8 cellular contexts compared by ENCODE assay signal in the genomic region with DNA sequence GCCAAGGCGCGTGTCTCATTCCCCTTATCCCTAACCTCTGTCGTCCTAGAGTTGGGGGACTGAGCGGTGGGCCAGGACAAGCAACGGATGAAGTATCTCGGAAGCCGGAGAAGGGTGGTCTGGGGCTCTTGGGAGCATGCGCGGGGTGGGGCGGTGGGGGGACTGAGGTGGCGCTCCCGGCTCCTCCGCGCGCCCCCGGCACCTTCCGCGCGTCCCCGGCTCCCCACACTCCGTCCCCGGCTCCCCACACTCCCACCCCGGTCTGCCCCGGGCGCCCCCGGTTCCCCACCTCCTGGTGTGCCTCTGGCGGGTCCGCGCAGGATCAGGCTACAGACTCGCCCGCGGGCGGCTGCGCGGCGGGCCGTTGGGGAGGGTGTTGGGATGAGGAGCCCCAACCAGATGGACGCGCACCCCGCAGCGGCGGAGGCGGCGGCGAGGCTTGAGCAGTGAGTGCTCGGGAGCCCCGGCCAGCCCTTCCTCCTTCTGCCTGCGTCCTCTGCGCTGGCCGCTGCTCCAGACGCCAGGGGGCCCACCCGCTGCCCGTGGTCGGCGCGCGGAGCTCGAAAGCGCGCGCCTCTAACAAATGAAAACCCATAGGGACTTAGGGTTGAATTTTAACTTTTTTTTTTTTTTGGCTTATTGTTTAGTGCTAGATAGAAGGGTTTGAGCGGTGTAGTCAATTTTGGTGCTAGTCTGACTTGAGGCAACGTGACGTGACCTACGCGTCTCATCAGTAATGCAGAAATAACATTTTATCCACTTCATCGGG. TPM values are rescaled to one million over a fixed set of nuclear protein-coding genes. Genes with fewer than 3 reads are reported as not detected.
DNase-seq lines count a peak whose midpoint lies in the region; ATAC-seq and TF ChIP-seq lines count a peak whose summit lies in the region.

No MANE protein-coding gene starts in this region.

- no peak for ATAC-seq in GM18868 (IDR thresholded peaks at IDR 0.05; ENCODE audit: unreplicated experiment)
- ATAC-seq in GM18498 (IDR thresholded peaks at IDR 0.05; ENCODE audit: unreplicated experiment) = no peak
- ATAC-seq in HG03039 (IDR thresholded peaks at IDR 0.05; ENCODE audit: unreplicated experiment) = no peak

- no peak for TF ChIP-seq POLR2A in stomach (IDR thresholded peaks at IDR 0.05)

- no peaks in the 10 kb centered on the region for H3K79me2 ChIP-seq in Karpas-422 (ENCODE audit: low read length)

- WGBS in stomach, 5 donors = 3 to 6% (median 5%) methylated on average over 42 to 67 of the region's 67 CpGs

- H3K27me3 ChIP-seq in Karpas-422 (ENCODE audit: low read length) (0 out of 2 replicates have a peak, but pooled peaks cover 3% of the 10 kb centered on the region), stomach (peaks cover 0 to 39% (median 28%) of the 10 kb centered on the region in 3 donors)

- DNase-seq in ELR (ENCODE audit: low read depth) (peak; percentile 43), Karpas-422 (peak; percentile 59), astrocyte of the spinal cord (ENCODE audit: low read depth, low spot score) (peak; percentile 22), iPS-NIHi11 (ENCODE audit: low spot score) (peak; percentile 80), stomach (peak; percentile 30)

- TF ChIP-seq CTCF in astrocyte of the spinal cord (IDR thresholded peaks at IDR 0.05; ENCODE audit: low read depth, low read length) (peak; percentile 47), stomach (IDR thresholded peaks at IDR 0.05) (peak in 3 of 7 experiments; percentile 20 to 50 (median 31))

- peak overlapping the region; percentile 54 for H3K9ac ChIP-seq in Karpas-422 (ENCODE audit: low read length)

- intact Hi-C loops in stomach (cut with DNase I; ENCODE audit: low total_unique reads) = no loop called here

- no peaks in the 10 kb centered on the region for H3K9me2 ChIP-seq in Karpas-422 (replicated peaks; ENCODE audit: insufficient read depth, low read length)

- in situ Hi-C loops in astrocyte of the spinal cord (cut with HindIII; ENCODE audit: low sequenced_read_pairs) = no loop called here

- H2AFZ ChIP-seq in Karpas-422 (ENCODE audit: low read length) = no peak overlapping the region

- H3K4me2 ChIP-seq in Karpas-422 (ENCODE audit: low read depth, low read length, poor library complexity, severe bottlenecking) = peak overlapping the region; percentile 75

- no peak for TF ChIP-seq EP300 in stomach (IDR thresholded peaks at IDR 0.05)

- H3K4me1 ChIP-seq in Karpas-422 (ENCODE audit: low read length) (peaks cover 10% of the 10 kb centered on the region), stomach (peaks cover 0 to 23% (median 11%) of the 10 kb centered on the region in 4 donors)

- H3K9me3 ChIP-seq in Karpas-422 (ENCODE audit: low read length) (no peaks in the 10 kb centered on the region), stomach (peaks cover 0 to 4% (median 0%) of the 10 kb centered on the region in 4 donors)

- H3K27ac ChIP-seq in Karpas-422 (ENCODE audit: low read length) = no peak overlapping the region
- peak overlapping the region in 2 of 5 donors; percentile 63 to 74 for H3K27ac ChIP-seq in stomach

- no peaks in the 10 kb centered on the region for H3K36me3 ChIP-seq in Karpas-422 (ENCODE audit: insufficient read depth, low read length)
- no peaks in the 10 kb centered on the region for H3K36me3 ChIP-seq in stomach

- H4K20me1 ChIP-seq in Karpas-422 (ENCODE audit: insufficient read depth, low read depth, low read length) = no peaks in the 10 kb centered on the region

- H3K4me3 ChIP-seq in Karpas-422 (ENCODE audit: low read length) (peak overlapping the region; percentile 60), astrocyte of the spinal cord (ENCODE audit: low read depth, low read length) (peak overlapping the region; percentile 29), stomach (peak overlapping the region; percentile 38 to 51 (median 44))

RNA-seq across cellular contexts. Expression of a gene that starts 5.6 kb away (rescaled TPM):
- 6.8 and 7.1 TPM in 2 replicates for total RNA-seq in Karpas-422 (2014; rRNA removed; shearing (Covaris generic); ENCODE audit: low replicate concordance)
- total RNA-seq in stomach = 1 to 10 TPM in 2 of 5 donors, not detected in 3; 3.3 to 3.6 TPM
- polyA plus RNA-seq in stomach = 1 to 10 TPM in 2 of 3 donors, under 1 TPM in 1; 0.75 to 4.0 (median 3.1) TPM

RNA-seq across cellular contexts. Expression of a gene that starts 50.2 kb away (rescaled TPM):
- not detected in 2 replicates for total RNA-seq in Karpas-422 (2014; rRNA removed; shearing (Covaris generic); ENCODE audit: low replicate concordance)
- 1 to 10 TPM in 2 of 5 donors, not detected in 3; 2.8 to 9.0 TPM for total RNA-seq in stomach
- under 1 TPM; 0.23 to 0.61 (median 0.31) TPM for polyA plus RNA-seq in stomach

Comparison
In these comparisons a context has a peak if more than half of its experiments do, and no peak if none do; other contexts are left out.
1. DNase-seq: peak in every context shown above with its lines; median percentile 80 in iPS-NIHi11; 59 in Karpas-422; 43 in ELR; 30 in stomach; 22 in astrocyte of the spinal cord.